ENCODE assay signal across 21 cellular contexts in the genomic region with DNA sequence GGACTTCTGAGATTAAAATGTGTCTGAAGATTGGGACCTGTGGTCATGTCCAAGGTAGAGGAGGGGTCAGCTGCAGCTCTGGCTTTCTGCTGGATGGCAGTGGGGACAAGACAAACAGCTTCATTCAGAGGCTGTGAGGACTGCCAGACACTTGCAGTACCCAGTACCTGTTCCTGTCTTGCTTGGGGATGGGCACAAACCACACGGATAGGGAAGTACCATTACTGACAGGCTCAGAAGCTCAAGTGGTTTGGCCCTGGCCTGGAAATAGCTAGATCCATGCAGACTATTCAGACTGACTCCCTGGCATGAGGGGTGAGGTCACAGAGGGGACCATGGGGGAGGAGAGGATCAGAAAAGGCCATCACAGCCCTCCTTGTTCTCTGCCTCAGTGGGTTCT.
"Had no signal": no experiment of that assay in that cellular context is flagged by ENCODE, and none has a peak within 500 bp of the region (broad histone marks: within the 10 kb centered on the region; RNA-seq: fewer than 3 reads in every experiment).

No MANE protein-coding gene starts in this region.

- H3K4me1 Mint-ChIP-seq: stimulated activated effector memory CD8-positive, alpha-beta T cell treated with anti-CD3 and anti-CD28 coated beads, Interleukin-12 subunit alpha, Interleukin-12 subunit beta, amount 100 ng/mL, for 72 hours had no signal

- H3K4me3 Mint-ChIP-seq: activated CD4-positive, alpha-beta memory T cell treated with anti-CD3 and anti-CD28 coated beads for 36 hours; activated naive CD4-positive, alpha-beta T cell treated with anti-CD3 and anti-CD28 coated beads, Interleukin-2, amount 10 ng/mL, durations not matched to agents 7 days and 5 days; nephron; stimulated activated effector memory CD8-positive, alpha-beta T cell treated with anti-CD3 and anti-CD28 coated beads, Interleukin-12 subunit alpha, Interleukin-12 subunit beta, amount 100 ng/mL, for 72 hours had no signal

- DNase-seq: activated CD4-positive, alpha-beta memory T cell treated with anti-CD3 and anti-CD28 coated beads for 36 hours; activated CD4-positive, alpha-beta T cell treated with anti-CD3 and anti-CD28 coated beads for 48 hours; activated CD4-positive, CD25-positive, alpha-beta regulatory T cell; activated naive CD4-positive, alpha-beta T cell treated with anti-CD3 and anti-CD28 coated beads, Interleukin-2, amount 10 ng/mL, durations not matched to agents 7 days and 5 days; activated T-cell treated with anti-CD3 and anti-CD28 coated beads, Interleukin-2, amount 50 U/mL, for 48 hours; amygdala; cerebellar nuclear complex; glutamatergic neuron; hypothalamus; midbrain; nucleus accumbens; right cardiac atrium; stimulated activated CD4-positive, alpha-beta T cell treated with anti-CD3 and anti-CD28 coated beads, Interleukin-1b, Interleukin-23, amount 100 ng/mL, for 48 hours; T1000; upper lobe of left lung had no signal

- H3K27me3 ChIP-seq: esophagus muscularis mucosa, upper lobe of left lung had no signal

- H3K36me3 Mint-ChIP-seq: activated CD4-positive, alpha-beta memory T cell treated with anti-CD3 and anti-CD28 coated beads for 36 hours; activated naive CD4-positive, alpha-beta T cell treated with anti-CD3 and anti-CD28 coated beads, Interleukin-2, amount 10 ng/mL, durations not matched to agents 7 days and 5 days; stimulated activated effector memory CD8-positive, alpha-beta T cell treated with anti-CD3 and anti-CD28 coated beads, Interleukin-12 subunit alpha, Interleukin-12 subunit beta, amount 100 ng/mL, for 72 hours had no signal

- H3K27ac Mint-ChIP-seq: activated CD4-positive, alpha-beta memory T cell treated with anti-CD3 and anti-CD28 coated beads for 36 hours; activated naive CD4-positive, alpha-beta T cell treated with anti-CD3 and anti-CD28 coated beads, Interleukin-2, amount 10 ng/mL, durations not matched to agents 7 days and 5 days; nephron; stimulated activated effector memory CD8-positive, alpha-beta T cell treated with anti-CD3 and anti-CD28 coated beads, Interleukin-12 subunit alpha, Interleukin-12 subunit beta, amount 100 ng/mL, for 72 hours had no signal

- H3K27ac ChIP-seq: coronary artery, esophagus muscularis mucosa, parathyroid adenoma, upper lobe of left lung had no signal

- FAIRE-seq: frontal cortex had no signal

- ATAC-seq: right cardiac atrium; stimulated activated effector memory CD8-positive, alpha-beta T cell treated with anti-CD3 and anti-CD28 coated beads, Interleukin-12 subunit alpha, Interleukin-12 subunit beta, amount 100 ng/mL, for 72 hours had no signal

- H3K4me3 ChIP-seq: coronary artery, esophagus muscularis mucosa, upper lobe of left lung had no signal

- H3K36me3 ChIP-seq: esophagus muscularis mucosa, upper lobe of left lung had no signal
